Comparison of ENCODE assay signal across 22 cellular contexts in the genomic region with DNA sequence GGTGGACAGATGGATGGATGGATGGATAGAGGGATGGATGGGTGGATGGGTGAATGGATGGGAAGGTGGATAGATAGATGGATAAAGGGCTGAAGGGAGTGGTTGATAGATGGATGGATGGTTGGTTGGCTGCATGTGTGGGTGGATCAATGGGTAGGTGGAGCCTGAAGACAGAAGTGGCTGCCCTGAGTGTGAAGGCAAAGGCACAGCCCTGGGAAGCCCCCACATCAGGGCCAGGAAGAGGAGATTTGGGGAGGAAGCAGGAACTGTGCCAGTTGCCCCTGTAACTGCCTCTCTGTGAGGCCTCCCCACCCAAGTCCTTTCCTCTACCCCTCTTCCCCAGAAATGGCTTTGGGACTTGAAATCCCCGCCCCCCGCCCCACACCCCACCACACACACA. TPM values are rescaled to one million over a fixed set of nuclear protein-coding genes. Genes with fewer than 3 reads are reported as not detected.
DNase-seq lines count a peak whose midpoint lies in the region; ATAC-seq, FAIRE-seq and TF ChIP-seq lines count a peak whose summit lies in the region.
"Had no signal": no experiment of that assay in that cellular context is flagged by ENCODE, and none has a peak within 500 bp of the region (broad histone marks: within the 10 kb centered on the region; RNA-seq: fewer than 3 reads in every experiment).

No MANE protein-coding gene starts in this region.

- FAIRE-seq in K562 (lab: Jason Lieb, UNC): no peak
- FAIRE-seq: H54 had no signal

- TF ChIP-seq RAD21 in K562 (CRISPR knock-in tag; conservative IDR thresholded peaks at IDR 0.05 in 1 of 2, IDR thresholded peaks at IDR 0.05 in 1 of 2): no peak

- TF ChIP-seq CTCF in GM13976 (IDR thresholded peaks at IDR 0.05; ENCODE audit: borderline replicate concordance, control extremely low read depth, extremely low read depth, insufficient read depth, missing control alignments) (no peak), K562 (IDR thresholded peaks at IDR 0.05 in 2 of 3, conservative IDR thresholded peaks at IDR 0.05 in 1 of 3; ENCODE audit: insufficient read depth in 2 of 3, low read depth in 1 of 3, low read length in 3 of 3) (no peak), sigmoid colon (IDR thresholded peaks at IDR 0.05) (no peak), osteoblast (IDR thresholded peaks at IDR 0.05; ENCODE audit: extremely low read depth, low read depth, low read length) (no peak)

- DNase-seq in GM13976 (ENCODE audit: low spot score) (peak; percentile 41), K562 (ENCODE audit: extremely low read depth in 1 of 4, low spot score in 3 of 4) (peak in 1 of 4 experiments; percentile 11), sigmoid colon (peak; percentile 25), osteoblast (ENCODE audit: insufficient read length, low spot score, missing footprints) (no peak)
- DNase-seq: CD8-positive, alpha-beta memory T cell; DMS79 treated with DMSO at 0.1 percent for 48 hours; GF-D8; KBM-7; MV-4-11; NCI-H2029 treated with DMSO at 0.1 percent for 48 hours; NCI-H2171; NCI-H226; NCI-H510A; NCI-H69; SHP77; T-cell had no signal

- TF ChIP-seq POLR2A in K562 (conservative IDR thresholded peaks at IDR 0.05) (no peak), sigmoid colon (IDR thresholded peaks at IDR 0.05) (no peak)

- H3K4me3 ChIP-seq in BLaER1 treated with 17β-estradiol and CSF1 and Interleukin-3, amounts not matched to agents 10 nM and 100 nM: no peak overlapping the region
- H3K4me3 ChIP-seq in K562: no peak overlapping the region
- no peak overlapping the region for H3K4me3 ChIP-seq in sigmoid colon
- no peak overlapping the region for H3K4me3 ChIP-seq in osteoblast (ENCODE audit: insufficient read depth, low read length)

- H2AFZ ChIP-seq in K562 (ENCODE audit: low read depth, low read length) (no peak overlapping the region), osteoblast (ENCODE audit: low read length) (no peak overlapping the region)

- H3K27ac ChIP-seq in BLaER1 treated with 17β-estradiol and CSF1 and Interleukin-3, amounts not matched to agents 10 nM and 100 nM: no peak overlapping the region
- H3K27ac ChIP-seq in K562 (ENCODE audit: extremely low read depth, low read depth, low read length) (no peak overlapping the region), sigmoid colon (no peak overlapping the region), osteoblast (ENCODE audit: low read depth, low read length) (no peak overlapping the region)
- H3K27ac ChIP-seq: RWPE1 had no signal

- CTCF ChIA-PET in K562 (lab: Yijun Ruan, JAX; ENCODE audit: low intra/inter-chr PET ratio): no interaction called here

- peak overlapping the region in 6 of 11 experiments; percentile 11 to 54 (median 35); a peak in 7 of 22 replicates for H3K4me2 ChIP-seq in BLaER1 treated with 17β-estradiol and CSF1 and Interleukin-3, amounts not matched to agents 10 nM and 100 nM
- H3K4me2 ChIP-seq in K562 (ENCODE audit: insufficient read depth, low read length): no peak overlapping the region
- no peak overlapping the region for H3K4me2 ChIP-seq in osteoblast (ENCODE audit: insufficient read depth, low read length)

- peaks cover 0 to 5% (median 0%) of the 10 kb centered on the region in 11 experiments; a peak in 3 of 22 replicates for H3K27me3 ChIP-seq in BLaER1 treated with 17β-estradiol and CSF1 and Interleukin-3, amounts not matched to agents 10 nM and 100 nM
- H3K27me3 ChIP-seq in K562 (ENCODE audit: control insufficient read depth in 2 of 2, insufficient read depth in 2 of 2, low read length in 2 of 2) (no peaks in the 10 kb centered on the region), sigmoid colon (peaks cover 0 to 33% (median 19%) of the 10 kb centered on the region in 3 donors), osteoblast (ENCODE audit: insufficient read depth, low read length) (peaks cover 13% of the 10 kb centered on the region)

- WGBS in K562 (ENCODE audit: insufficient coverage, low coverage, missing lambda C conversion rate): no CpG with 5 or more reads among the region's 2 CpGs
- 43 to 48% methylated on average over 2 of the region's 2 CpGs for WGBS in sigmoid colon, 2 donors

- in situ Hi-C loops in GM13976 (cut with MboI; ENCODE audit: low sequenced_read_pairs, unreplicated experiment) (loop anchor here (10.0 kb wide), 1 partner anchor 152 kb away; no protein-coding TSS in a partner anchor), K562 (cut with MboI) (loop anchor here (10.0 kb wide), 1 partner anchor 382 kb away; the partner anchor contains the start of genes PIP5K1C and TJP3)

- H3K9me1 ChIP-seq in K562 (ENCODE audit: control insufficient read depth, insufficient read depth, low read length): no peaks in the 10 kb centered on the region

- H3K36me3 ChIP-seq in BLaER1 treated with 17β-estradiol and CSF1 and Interleukin-3, amounts not matched to agents 10 nM and 100 nM: no peaks in the 10 kb centered on the region
- H3K36me3 ChIP-seq in K562 (ENCODE audit: control insufficient read depth, insufficient read depth, low read length) (no peaks in the 10 kb centered on the region), sigmoid colon (no peaks in the 10 kb centered on the region), osteoblast (ENCODE audit: insufficient read depth, low read length) (no peaks in the 10 kb centered on the region)

- intact Hi-C loops in K562 (cut with micrococcal nuclease) (loop anchor here (10.0 kb wide), 1 partner anchor 382 kb away; the partner anchor contains the start of genes PIP5K1C and TJP3), sigmoid colon (cut with DNase I) (loop anchor here (10.0 kb wide), 1 partner anchor 292 kb away; no protein-coding TSS in a partner anchor)

- peaks cover 0 to 6% (median 4%) of the 10 kb centered on the region in 10 experiments; a peak in 6 of 20 replicates for H3K4me1 ChIP-seq in BLaER1 treated with 17β-estradiol and CSF1 and Interleukin-3, amounts not matched to agents 10 nM and 100 nM
- H3K4me1 ChIP-seq in K562 (replicated peaks in 1 of 2; ENCODE audit: control insufficient read depth in 2 of 2, insufficient read depth in 2 of 2, low read length in 2 of 2): peaks cover 0 to 9% of the 10 kb centered on the region in 2 experiments; a peak in 3 of 5 replicates
- H3K4me1 ChIP-seq in sigmoid colon: peaks cover 0 to 9% (median 4%) of the 10 kb centered on the region in 4 donors
- H3K4me1 ChIP-seq in osteoblast (ENCODE audit: insufficient read depth, low read length): peaks cover 9% of the 10 kb centered on the region

- ATAC-seq in K562: no peak
- no peak for ATAC-seq in GM18873 (IDR thresholded peaks at IDR 0.05; ENCODE audit: low FRiP score, unreplicated experiment)
- ATAC-seq in HG02981 (IDR thresholded peaks at IDR 0.05; ENCODE audit: unreplicated experiment): no peak
- ATAC-seq: Panc1, T-cell had no signal

- H3K79me2 ChIP-seq in K562 (ENCODE audit: control insufficient read depth, insufficient read depth, low read length): no peaks in the 10 kb centered on the region
- no peaks in the 10 kb centered on the region for H3K79me2 ChIP-seq in osteoblast (ENCODE audit: insufficient read depth, low read length)

- H3K9ac ChIP-seq in BLaER1 treated with 17β-estradiol and CSF1 and Interleukin-3, amounts not matched to agents 10 nM and 100 nM: no peak overlapping the region
- no peak overlapping the region for H3K9ac ChIP-seq in K562 (ENCODE audit: insufficient read depth in 1 of 2, low read depth in 2 of 2, low read length in 2 of 2)

- TF ChIP-seq EP300 in K562 (IDR thresholded peaks at IDR 0.05; ENCODE audit: low read length): no peak
- no peak for TF ChIP-seq EP300 in sigmoid colon (IDR thresholded peaks at IDR 0.05)

- no TSS peak for BruUV-seq in K562 (replicated peaks; lab: Mats Ljungman, UMichigan)

- no peaks in the 10 kb centered on the region for H4K20me1 ChIP-seq in BLaER1 treated with 17β-estradiol and CSF1 and Interleukin-3, amounts not matched to agents 10 nM and 100 nM
- H4K20me1 ChIP-seq in K562 (replicated peaks; ENCODE audit: control insufficient read depth, insufficient read depth, low read length) (peaks cover 5% of the 10 kb centered on the region; the same call in 1 of the 2 replicates), osteoblast (ENCODE audit: insufficient read depth, low read length) (no peaks in the 10 kb centered on the region)

- POLR2A ChIA-PET in K562 (lab: Yijun Ruan, JAX): no interaction called here

- no peaks in the 10 kb centered on the region for H3K9me3 ChIP-seq in BLaER1 treated with 17β-estradiol and CSF1 and Interleukin-3, amounts not matched to agents 10 nM and 100 nM (replicated peaks in 1 of 11)
- no peaks in the 10 kb centered on the region; the same call in 1 of the 2 replicates for H3K9me3 ChIP-seq in K562 (replicated peaks; ENCODE audit: control insufficient read depth, insufficient read depth, low read depth, low read length)
- H3K9me3 ChIP-seq in sigmoid colon: no peaks in the 10 kb centered on the region
- H3K9me3 ChIP-seq in osteoblast (ENCODE audit: low read depth, low read length): no peaks in the 10 kb centered on the region

TF ChIP-seq in K562, 482 proteins besides CTCF, POLR2A, EP300 and RAD21:
- TF ChIP-seq PTTG1 (tag; IDR thresholded peaks at IDR 0.05; ENCODE audit: low read depth): no peak
- no peak for TF ChIP-seq ZNF224 (CRISPR knock-in tag; IDR thresholded peaks at IDR 0.05)
- TF ChIP-seq CREBBP (IDR thresholded peaks at IDR 0.05; ENCODE audit: low read depth, low read length): peak; percentile 1

RNA-seq across cellular contexts. Expression of gene NFIC, which starts 43.4 kb away (rescaled TPM):
- total RNA-seq in K562 (2011; cell fraction: chromatin; rRNA removed; ENCODE audit: low replicate concordance): 66.4 and 156 TPM in 2 replicates
- total RNA-seq in K562 (2011; cell fraction: nucleolus; rRNA removed): 56.2 and 56.5 TPM in 2 replicates
- 46.9 and 54.0 TPM in 2 replicates for total RNA-seq in K562 (2011; cell fraction: nucleoplasm; rRNA removed)
- total RNA-seq in K562 (2014; rRNA removed) (14.1 and 15.7 TPM in 2 replicates), K562 (2014; rRNA removed; fragmentation: Illumina TruSeq; extraction: Trizol) (3.0 and 3.7 TPM in 2 replicates), K562 (2015; rRNA removed; fragmentation: Illumina TruSeq; extraction: Trizol) (6.9 and 8.4 TPM in 2 replicates), K562 (2021) (57.3 and 62.1 TPM in 2 replicates), sigmoid colon (100 to 1,000 TPM in 1 of 4 donors, 10 to 100 TPM in 3; 63.2 to 114 (median 74.2) TPM), osteoblast (57.2 and 61.2 TPM in 2 replicates)
- polyA plus RNA-seq in K562 (2011; rRNA removed) (2.0 and 2.9 TPM in 2 replicates), K562 (2014; fragmentation: Illumina TruSeq; extraction: Trizol) (17.2 and 26.2 TPM in 2 replicates), K562 (2014; fragmentation: Nextera tagmentation; extraction: Ambion mirVana) (under 1 TPM; 0.71 to 0.99 TPM), K562 (2014; rRNA removed) (14.1 and 15.9 TPM in 2 replicates), sigmoid colon (10 to 100 TPM in 2 of 3 donors, 1 to 10 TPM in 1; 9.0 to 45.7 (median 10.2) TPM)
- 1.8 and 2.6 TPM in 2 replicates for polyA plus RNA-seq in K562 (2011; cell fraction: cytosol; rRNA removed)
- 13.2 and 19.2 TPM in 2 replicates for polyA plus RNA-seq in K562 (2011; cell fraction: nucleus; rRNA removed)
- 20.3 and 20.4 TPM in 2 replicates for polyA plus RNA-seq in K562 (2012)
- 4.0 and 4.7 TPM in 2 replicates for polyA minus RNA-seq in K562 (2011; rRNA and poly(A)+ RNA removed)
- polyA minus RNA-seq in K562 (2011; cell fraction: cytosol; rRNA and poly(A)+ RNA removed): 14.5 and 19.9 TPM in 2 replicates
- polyA minus RNA-seq in K562 (2011; cell fraction: nucleus; rRNA and poly(A)+ RNA removed): 16.6 and 19.5 TPM in 2 replicates

Comparison
In these comparisons a context has a peak if more than half of its experiments do, and no peak if none do; other contexts are left out.
1. H3K4me2 ChIP-seq: peak in BLaER1 treated with 17β-estradiol and CSF1 and Interleukin-3, amounts not matched to agents 10 nM and 100 nM (6 of 11); none in K562 (single experiment) and osteoblast (single experiment).